8 cellular contexts compared by ENCODE assay signal in genomic region chr15:75449585-75450306, GRCh38. TPM values are rescaled to one million over a fixed set of nuclear protein-coding genes. Genes with fewer than 3 reads are reported as not detected.
A peak's percentile ranks its signal among the peaks of the same experiment; 100 is the strongest.
DNase-seq lines count a peak whose midpoint lies in the region; ATAC-seq and TF ChIP-seq lines count a peak whose summit lies in the region.

No MANE protein-coding gene starts in this region.

- H3K4me1 ChIP-seq in adipocyte (ENCODE audit: control insufficient read depth, insufficient read depth, low read length) (peaks cover 20% of the 10 kb centered on the region), left lung (peaks cover 15 to 59% of the 10 kb centered on the region in 2 donors), testis (peaks cover 20% of the 10 kb centered on the region)

- peak overlapping the region; percentile 88 for H3K27ac Mint-ChIP-seq in activated CD4-positive, alpha-beta T cell treated with anti-CD3 and anti-CD28 coated beads, Interleukin-2, amount 10 ng/mL, durations not matched to agents 24 days and 14 days

- peak overlapping the region; percentile 96 for H3K4me3 Mint-ChIP-seq in activated CD4-positive, alpha-beta T cell treated with anti-CD3 and anti-CD28 coated beads, Interleukin-2, amount 10 ng/mL, durations not matched to agents 24 days and 14 days

- intact Hi-C loops in activated CD4-positive, alpha-beta T cell treated with anti-CD3 and anti-CD28 coated beads, Interleukin-2, amount 10 ng/mL, durations not matched to agents 24 days and 14 days (cut with micrococcal nuclease), result loop anchor here (2.0 to 10.0 kb wide), 7 partner anchors 247 to 1973 kb away; partner anchors contain the start of genes ARID3B, C15orf39, CLK3 and COX5A
- intact Hi-C loops in left lung (cut with DNase I), result no loop called here
- intact Hi-C loops in testis (cut with DNase I; ENCODE audit: low total_unique reads), result loop anchor here (10.0 kb wide), 1 partner anchor 195 kb away; the partner anchor contains the start of genes IMP3 and SNX33

- H3K9ac ChIP-seq in adipocyte (ENCODE audit: low read length), result peak overlapping the region; percentile 80

- no peak for TF ChIP-seq CTCF in left lung (IDR thresholded peaks at IDR 0.05)
- no peak for TF ChIP-seq CTCF in testis (IDR thresholded peaks at IDR 0.05)

- no peaks in the 10 kb centered on the region for H3K36me3 ChIP-seq in adipocyte (ENCODE audit: control insufficient read depth, insufficient read depth, low read length, severe bottlenecking)
- H3K36me3 ChIP-seq in left lung, result no peaks in the 10 kb centered on the region
- no peaks in the 10 kb centered on the region for H3K36me3 ChIP-seq in testis (ENCODE audit: low read depth, missing control alignments)

- H3K9me3 ChIP-seq in adipocyte (ENCODE audit: control insufficient read depth, low read length) (no peaks in the 10 kb centered on the region), left lung (no peaks in the 10 kb centered on the region), testis (no peaks in the 10 kb centered on the region)

- H3K27me3 Mint-ChIP-seq in activated CD4-positive, alpha-beta T cell treated with anti-CD3 and anti-CD28 coated beads, Interleukin-2, amount 10 ng/mL, durations not matched to agents 24 days and 14 days, result no peaks in the 10 kb centered on the region

- H3K9me3 Mint-ChIP-seq in activated CD4-positive, alpha-beta T cell treated with anti-CD3 and anti-CD28 coated beads, Interleukin-2, amount 10 ng/mL, durations not matched to agents 24 days and 14 days, result no peaks in the 10 kb centered on the region

- H3K4me3 ChIP-seq in adipocyte (ENCODE audit: low read length), result peak overlapping the region; percentile 94
- H3K4me3 ChIP-seq in left lung, result peak overlapping the region; percentile 62 to 92
- peak overlapping the region; percentile 90 to 96 for H3K4me3 ChIP-seq in testis

- H3K4me1 Mint-ChIP-seq in activated CD4-positive, alpha-beta T cell treated with anti-CD3 and anti-CD28 coated beads, Interleukin-2, amount 10 ng/mL, durations not matched to agents 24 days and 14 days, result peaks cover 41% of the 10 kb centered on the region

- no peak for ATAC-seq in left lung

- WGBS in testis, 2 donors, result 20 to 23% methylated on average over 14 of the region's 14 CpGs

- H3K27ac ChIP-seq in left lung (peak overlapping the region; percentile 90 to 93), testis (peak overlapping the region in 1 of 2 donors; percentile 99)

- peaks cover 9% of the 10 kb centered on the region for H3K36me3 Mint-ChIP-seq in activated CD4-positive, alpha-beta T cell treated with anti-CD3 and anti-CD28 coated beads, Interleukin-2, amount 10 ng/mL, durations not matched to agents 24 days and 14 days (ENCODE audit: low read depth)

- DNase-seq in activated CD4-positive, alpha-beta T cell treated with anti-CD3 and anti-CD28 coated beads, Interleukin-2, amount 10 ng/mL, durations not matched to agents 24 days and 14 days, result no peak
- no peak for DNase-seq in activated CD4-positive, alpha-beta T cell treated with anti-CD3 and anti-CD28 coated beads for 48 hours
- DNase-seq in adipocyte (ENCODE audit: low read depth), result no peak
- DNase-seq in left lung, result peak in 1 of 2 donors; percentile 27
- no peak for DNase-seq in testis
- no peak for DNase-seq in iPS-NIHi7 (ENCODE audit: extremely low spot score)
- no peak for DNase-seq in cerebellar cortex (ENCODE audit: low spot score)
- no peak for DNase-seq in ecto neural progenitor cell (ENCODE audit: low spot score)

- no peaks in the 10 kb centered on the region for H3K27me3 ChIP-seq in adipocyte (replicated peaks; ENCODE audit: control insufficient read depth, insufficient read depth, low read length)
- H3K27me3 ChIP-seq in left lung, result no peaks in the 10 kb centered on the region
- H3K27me3 ChIP-seq in testis, result no peaks in the 10 kb centered on the region

- no peak for TF ChIP-seq POLR2A in testis (IDR thresholded peaks at IDR 0.05)

RNA-seq across cellular contexts. Expression of gene SIN3A, which starts 1.7 kb away (rescaled TPM):
- total RNA-seq in activated CD4-positive, alpha-beta T cell treated with anti-CD3 and anti-CD28 coated beads, Interleukin-2, amount 10 ng/mL, durations not matched to agents 24 days and 14 days, result 92.2 and 102 TPM in 2 replicates
- 10 to 100 TPM; 49.4 to 50.5 TPM for total RNA-seq in left lung
- total RNA-seq in testis, result 100 to 1,000 TPM in 1 of 2 donors, 10 to 100 TPM in 1; 95.0 to 100 TPM
- polyA plus RNA-seq in testis (ENCODE audit: insufficient read depth, low read depth, low replicate concordance), result 65.9 TPM

Comparison
In these comparisons a context has a peak if more than half of its experiments do, and no peak if none do; other contexts are left out.
1. intact Hi-C loops: an anchor here in activated CD4-positive, alpha-beta T cell treated with anti-CD3 and anti-CD28 coated beads, Interleukin-2, amount 10 ng/mL, durations not matched to agents 24 days and 14 days (2.0 to 10.0 kb wide) and testis (10.0 kb wide); none called in left lung.